Comparison of ENCODE assay signal across 1 cellular context in the genomic region with DNA sequence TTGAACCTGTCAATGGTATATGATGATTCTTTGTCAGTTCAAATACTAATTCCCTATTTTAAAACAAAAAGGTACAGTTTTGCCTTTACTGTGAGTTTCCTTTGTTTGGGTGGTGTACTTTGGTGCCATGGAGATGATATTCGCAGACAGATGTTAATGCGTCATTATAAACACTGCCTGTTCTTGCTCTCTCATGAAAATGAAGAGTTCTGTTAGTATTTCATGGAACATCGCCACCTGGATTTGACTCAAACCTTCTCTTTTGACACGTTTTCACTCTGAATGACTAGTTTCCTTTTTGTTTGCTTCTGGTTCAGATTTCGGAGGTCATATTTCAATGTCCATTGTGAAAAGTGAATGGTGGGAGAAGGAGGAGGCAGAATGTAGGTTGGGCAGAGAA.
TF ChIP-seq lines count a peak whose summit lies in the region.

No MANE protein-coding gene starts in this region.

TF ChIP-seq in IMR-90, 13 proteins besides CTCF, POLR2A, EP300 and RAD21 (continued from another document):
- TF ChIP-seq, protein P1, sequence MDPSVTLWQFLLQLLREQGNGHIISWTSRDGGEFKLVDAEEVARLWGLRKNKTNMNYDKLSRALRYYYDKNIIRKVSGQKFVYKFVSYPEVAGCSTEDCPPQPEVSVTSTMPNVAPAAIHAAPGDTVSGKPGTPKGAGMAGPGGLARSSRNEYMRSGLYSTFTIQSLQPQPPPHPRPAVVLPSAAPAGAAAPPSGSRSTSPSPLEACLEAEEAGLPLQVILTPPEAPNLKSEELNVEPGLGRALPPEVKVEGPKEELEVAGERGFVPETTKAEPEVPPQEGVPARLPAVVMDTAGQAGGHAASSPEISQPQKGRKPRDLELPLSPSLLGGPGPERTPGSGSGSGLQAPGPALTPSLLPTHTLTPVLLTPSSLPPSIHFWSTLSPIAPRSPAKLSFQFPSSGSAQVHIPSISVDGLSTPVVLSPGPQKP (IDR thresholded peaks at IDR 0.05; ENCODE audit: borderline replicate concordance, low read depth, low read length), result no peak
- TF ChIP-seq SMC3 (IDR thresholded peaks at IDR 0.05; ENCODE audit: low read depth, low read length) (no peak), RCOR1 (IDR thresholded peaks at IDR 0.05; ENCODE audit: insufficient replicate concordance, low read length) (no peak), FOS (IDR thresholded peaks at IDR 0.05; ENCODE audit: low read depth, low read length) (no peak), BHLHE40 (IDR thresholded peaks at IDR 0.05; ENCODE audit: low read depth, low read length) (no peak)
